10 cellular contexts compared by ENCODE assay signal in genomic region chr1:54276617-54277450, GRCh38.
DNase-seq lines count a peak whose midpoint lies in the region; ATAC-seq and TF ChIP-seq lines count a peak whose summit lies in the region.
"Had no signal": no experiment of that assay in that cellular context is flagged by ENCODE, and none has a peak within 500 bp of the region (broad histone marks: within the 10 kb centered on the region; RNA-seq: fewer than 3 reads in every experiment).

No MANE protein-coding gene starts in this region.

- H3K36me3 Mint-ChIP-seq in endodermal cell (ENCODE audit: low read depth) (peaks cover 44% of the 10 kb centered on the region), neural progenitor cell (peaks cover 19% of the 10 kb centered on the region), CD14-positive monocyte (peaks cover 17 to 19% of the 10 kb centered on the region in 2 donors), MCF 10A (ENCODE audit: insufficient read depth, unreplicated experiment) (peaks cover 5% of the 10 kb centered on the region)

- H3K79me2 ChIP-seq in mammary epithelial cell (ENCODE audit: insufficient read depth, low read length) (no peaks in the 10 kb centered on the region), neural progenitor cell (ENCODE audit: low read depth) (peaks cover 42% of the 10 kb centered on the region)

- H3K27me3 ChIP-seq in breast epithelium: no peaks in the 10 kb centered on the region
- no peaks in the 10 kb centered on the region for H3K27me3 ChIP-seq in mammary epithelial cell (ENCODE audit: insufficient read depth, low read length)
- no peaks in the 10 kb centered on the region for H3K27me3 ChIP-seq in endodermal cell (ENCODE audit: control insufficient read depth, insufficient read depth, low read length, poor library complexity, severe bottlenecking)
- H3K27me3 ChIP-seq in neural progenitor cell: no peaks in the 10 kb centered on the region
- H3K27me3 ChIP-seq: BLaER1 had no signal

- no peak for DNase-seq in breast epithelium (ENCODE audit: low spot score in 2 of 2)
- no peak for DNase-seq in mammary epithelial cell
- no peak for DNase-seq in endodermal cell
- DNase-seq in neural progenitor cell (ENCODE audit: low spot score): no peak
- no peak for DNase-seq in CD14-positive monocyte (ENCODE audit: low spot score)
- DNase-seq in MCF 10A (ENCODE audit: unreplicated experiment): no peak
- DNase-seq: stimulated activated CD4-positive, alpha-beta T cell treated with anti-CD3 and anti-CD28 coated beads, Interleukin-4, amount 100 ng/mL, for 24 hours had no signal

- no peak overlapping the region for H3K9ac ChIP-seq in mammary epithelial cell (ENCODE audit: insufficient read depth, low read length)
- H3K9ac ChIP-seq in endodermal cell (ENCODE audit: extremely low read depth, low read length, poor library complexity, severe bottlenecking): no peak overlapping the region
- H3K9ac ChIP-seq in neural progenitor cell: no peak overlapping the region
- H3K9ac ChIP-seq: BLaER1 had no signal

- 97% methylated on average over 11 of the region's 11 CpGs for WGBS in mammary epithelial cell (ENCODE audit: low coverage, missing lambda C conversion rate)
- 96 to 98% methylated on average over 8 to 11 of the region's 11 CpGs for WGBS in endodermal cell (ENCODE audit: insufficient coverage in 1 of 2, insufficient read length in 1 of 2), 2 experiments

- H3K36me3 ChIP-seq in breast epithelium (no peaks in the 10 kb centered on the region), mammary epithelial cell (ENCODE audit: insufficient read depth, low read length) (peaks cover 2% of the 10 kb centered on the region), endodermal cell (ENCODE audit: control insufficient read depth, insufficient read depth, low read length) (peaks cover 76% of the 10 kb centered on the region), neural progenitor cell (no peaks in the 10 kb centered on the region)

- dilution Hi-C loops in mammary epithelial cell (cut with HindIII; ENCODE audit: low sequenced_read_pairs): loop anchor here (5.0 kb wide), 2 partner anchors 40 to 50 kb away; no protein-coding TSS in a partner anchor

- H3K4me1 Mint-ChIP-seq in endodermal cell (peaks cover 64% of the 10 kb centered on the region), neural progenitor cell (peaks cover 52% of the 10 kb centered on the region), CD14-positive monocyte (no peaks in the 10 kb centered on the region), MCF 10A (ENCODE audit: insufficient read depth, unreplicated experiment) (no peaks in the 10 kb centered on the region)

- H4K20me1 ChIP-seq in mammary epithelial cell (ENCODE audit: insufficient read depth, low read length) (no peaks in the 10 kb centered on the region), neural progenitor cell (ENCODE audit: low read depth) (peaks cover 100% of the 10 kb centered on the region)

- H3K4me2 ChIP-seq in mammary epithelial cell (ENCODE audit: insufficient read depth, low read depth, low read length) (no peak overlapping the region), neural progenitor cell (no peak overlapping the region)
- H3K4me2 ChIP-seq: BLaER1 had no signal

- TF ChIP-seq CTCF in breast epithelium (IDR thresholded peaks at IDR 0.05) (no peak), mammary epithelial cell (conservative IDR thresholded peaks at IDR 0.05 in 1 of 2, IDR thresholded peaks at IDR 0.05 in 1 of 2; ENCODE audit: extremely low read depth in 1 of 2, insufficient read depth in 1 of 2, low read depth in 1 of 2, low read length in 2 of 2) (no peak), endodermal cell (conservative IDR thresholded peaks at IDR 0.05) (no peak), neural progenitor cell (IDR thresholded peaks at IDR 0.05) (no peak), CD14-positive monocyte (IDR thresholded peaks at IDR 0.05) (no peak), MCF 10A (IDR thresholded peaks at IDR 0.05; ENCODE audit: unreplicated experiment) (no peak)

- TF ChIP-seq POLR2A in breast epithelium (IDR thresholded peaks at IDR 0.05): no peak

- peaks cover 22 to 50% of the 10 kb centered on the region in 2 donors for H3K4me1 ChIP-seq in breast epithelium
- peaks cover 24% of the 10 kb centered on the region for H3K4me1 ChIP-seq in mammary epithelial cell (ENCODE audit: insufficient read depth, low read length)
- H3K4me1 ChIP-seq in endodermal cell (ENCODE audit: control insufficient read depth, insufficient read depth, low read length): peaks cover 50% of the 10 kb centered on the region
- H3K4me1 ChIP-seq in neural progenitor cell: peaks cover 31% of the 10 kb centered on the region

- intact Hi-C loops in breast epithelium (cut with DNase I; ENCODE audit: low total_unique reads): no loop called here
- intact Hi-C loops in mammary epithelial cell (cut with micrococcal nuclease): loop anchor here (10.0 kb wide), 1 partner anchor 128 kb away; the partner anchor contains the start of gene SSBP3
- intact Hi-C loops in CD14-positive monocyte (cut with micrococcal nuclease): no loop called here
- intact Hi-C loops in MCF 10A (cut with micrococcal nuclease): loop anchor here (10.0 kb wide), 1 partner anchor 162 kb away; no protein-coding TSS in a partner anchor

- in situ Hi-C loops in mammary epithelial cell (cut with MboI; ENCODE audit: low sequenced_read_pairs in 2 of 2): no loop called here

- ATAC-seq in GM21717 (IDR thresholded peaks at IDR 0.05; ENCODE audit: unreplicated experiment) (no peak), HG02973 (IDR thresholded peaks at IDR 0.05; ENCODE audit: unreplicated experiment) (no peak)

- peaks cover 28% of the 10 kb centered on the region for H3F3A ChIP-seq in neural progenitor cell (ENCODE audit: low read depth)

- CTCF ChIA-PET in mammary epithelial cell (lab: Charles Lee; ENCODE audit: low non-redundant PET) (no interaction called here), MCF 10A (lab: Yijun Ruan, JAX) (interaction anchor here (0.6 kb wide), 1 partner anchor 11 kb away, joined by 4 read pairs; no protein-coding TSS in a partner anchor)

- no peaks in the 10 kb centered on the region for H3K9me3 Mint-ChIP-seq in endodermal cell
- H3K9me3 Mint-ChIP-seq in neural progenitor cell: no peaks in the 10 kb centered on the region
- H3K9me3 Mint-ChIP-seq in CD14-positive monocyte: no peaks in the 10 kb centered on the region
- H3K9me3 Mint-ChIP-seq in MCF 10A (ENCODE audit: unreplicated experiment): no peaks in the 10 kb centered on the region

- H2AFZ ChIP-seq in mammary epithelial cell (ENCODE audit: low read depth, low read length): no peak overlapping the region
- H2AFZ ChIP-seq in neural progenitor cell (replicated peaks): no peak overlapping the region

- H3K27ac Mint-ChIP-seq in endodermal cell (peak overlapping the region; percentile 78), neural progenitor cell (peak overlapping the region; percentile 11), CD14-positive monocyte (peak overlapping the region in 2 of 7 donors; percentile 42 to 71), MCF 10A (ENCODE audit: low read depth, unreplicated experiment) (no peak overlapping the region)

- H3K27me3 Mint-ChIP-seq in endodermal cell (ENCODE audit: insufficient read depth): no peaks in the 10 kb centered on the region
- no peaks in the 10 kb centered on the region for H3K27me3 Mint-ChIP-seq in neural progenitor cell (ENCODE audit: insufficient read depth, low read depth)
- H3K27me3 Mint-ChIP-seq in CD14-positive monocyte (ENCODE audit: low read depth in 3 of 3): no peaks in the 10 kb centered on the region
- no peaks in the 10 kb centered on the region for H3K27me3 Mint-ChIP-seq in MCF 10A (ENCODE audit: insufficient read depth, unreplicated experiment)

- H3K27ac ChIP-seq in breast epithelium (peak overlapping the region; percentile 87 to 95), mammary epithelial cell (ENCODE audit: insufficient read depth, low read depth, low read length) (no peak overlapping the region), endodermal cell (ENCODE audit: low read depth, low read length) (no peak overlapping the region), neural progenitor cell (no peak overlapping the region)
- H3K27ac ChIP-seq: BLaER1 had no signal

- BruUV-seq in mammary epithelial cell (replicated peaks; lab: Mats Ljungman, UMichigan) (no TSS peak), MCF 10A (replicated peaks; lab: Mats Ljungman, UMichigan) (no TSS peak)

- H3K9me3 ChIP-seq in breast epithelium (no peaks in the 10 kb centered on the region), mammary epithelial cell (replicated peaks; ENCODE audit: insufficient read depth, low read length) (no peaks in the 10 kb centered on the region), endodermal cell (ENCODE audit: control insufficient read depth, low read length) (no peaks in the 10 kb centered on the region), neural progenitor cell (ENCODE audit: low read depth) (no peaks in the 10 kb centered on the region)
- H3K9me3 ChIP-seq: BLaER1 had no signal

- H3K4me3 Mint-ChIP-seq in endodermal cell (no peak overlapping the region), neural progenitor cell (no peak overlapping the region), CD14-positive monocyte (no peak overlapping the region), MCF 10A (ENCODE audit: unreplicated experiment) (no peak overlapping the region)

- H3K4me3 ChIP-seq in breast epithelium (no peak overlapping the region), mammary epithelial cell (replicated peaks in 1 of 3; ENCODE audit: insufficient read depth in 1 of 3, low read depth in 2 of 3, low read length in 3 of 3) (no peak overlapping the region), endodermal cell (ENCODE audit: low read length) (no peak overlapping the region), neural progenitor cell (no peak overlapping the region)
- H3K4me3 ChIP-seq: BLaER1 had no signal

- POLR2A ChIA-PET in MCF 10A (lab: Yijun Ruan, JAX): no interaction called here

Comparison
In these comparisons a context has a peak if more than half of its experiments do, and no peak if none do; other contexts are left out.
1. H3K27ac ChIP-seq: peak in breast epithelium (2 of 2); none in mammary epithelial cell (single experiment), endodermal cell (single experiment) and neural progenitor cell (single experiment).
2. intact Hi-C loops: an anchor here in mammary epithelial cell (10.0 kb wide) and MCF 10A (10.0 kb wide); none called in breast epithelium and CD14-positive monocyte.